Comparison of ENCODE assay signal across 19 cellular contexts in genomic region chr1:5989731-5990271, GRCh38. TPM values are rescaled to one million over a fixed set of nuclear protein-coding genes. Genes with fewer than 3 reads are reported as not detected.
DNase-seq lines count a peak whose midpoint lies in the region; ATAC-seq lines count a peak whose summit lies in the region.
"Had no signal": no experiment of that assay in that cellular context is flagged by ENCODE, and none has a peak within 500 bp of the region (broad histone marks: within the 10 kb centered on the region; RNA-seq: fewer than 3 reads in every experiment).

No MANE protein-coding gene starts in this region.

- no peak for ATAC-seq in stimulated activated effector memory CD8-positive, alpha-beta T cell treated with anti-CD3 and anti-CD28 coated beads, Interleukin-12 subunit alpha, Interleukin-12 subunit beta, amount 100 ng/mL, for 72 hours
- no peak for ATAC-seq in GM19467 (IDR thresholded peaks at IDR 0.05; ENCODE audit: unreplicated experiment)
- ATAC-seq: GM12878 had no signal

- peaks cover 8% of the 10 kb centered on the region for H3K36me3 Mint-ChIP-seq in activated naive CD8-positive, alpha-beta T cell
- peaks cover 3% of the 10 kb centered on the region for H3K36me3 Mint-ChIP-seq in activated naive CD8-positive, alpha-beta T cell treated with anti-CD3 and anti-CD28 coated beads for 36 hours
- H3K36me3 Mint-ChIP-seq in T-helper 1 cell treated with Interleukin-12 subunit alpha and Interleukin-12 subunit beta and Interleukin-4 antibody, amounts not matched to agents 30 μg/mL and 1 μg/mL, for 36 hours (ENCODE audit: low read depth) = peaks cover 4% of the 10 kb centered on the region
- H3K36me3 Mint-ChIP-seq in stimulated activated effector memory CD8-positive, alpha-beta T cell treated with anti-CD3 and anti-CD28 coated beads, Interleukin-12 subunit alpha, Interleukin-12 subunit beta, amount 100 ng/mL, for 72 hours = peaks cover 22% of the 10 kb centered on the region

- no peaks in the 10 kb centered on the region for H3K9me3 Mint-ChIP-seq in activated naive CD8-positive, alpha-beta T cell (ENCODE audit: low read depth)
- no peaks in the 10 kb centered on the region for H3K9me3 Mint-ChIP-seq in activated naive CD8-positive, alpha-beta T cell treated with anti-CD3 and anti-CD28 coated beads for 36 hours
- no peaks in the 10 kb centered on the region for H3K9me3 Mint-ChIP-seq in T-helper 1 cell treated with Interleukin-12 subunit alpha and Interleukin-12 subunit beta and Interleukin-4 antibody, amounts not matched to agents 30 μg/mL and 1 μg/mL, for 36 hours
- H3K9me3 Mint-ChIP-seq in stimulated activated effector memory CD8-positive, alpha-beta T cell treated with anti-CD3 and anti-CD28 coated beads, Interleukin-12 subunit alpha, Interleukin-12 subunit beta, amount 100 ng/mL, for 72 hours = no peaks in the 10 kb centered on the region

- DNase-seq in activated naive CD8-positive, alpha-beta T cell treated with anti-CD3 and anti-CD28 coated beads for 36 hours = no peak
- DNase-seq in left kidney (ENCODE audit: low read depth, low spot score) (peak; percentile 66), NCI-H2107 treated with DMSO at 0.1 percent for 48 hours (lab: John Stamatoyannopoulos, UW; ENCODE audit: unreplicated experiment) (no peak), Ammon's horn (ENCODE audit: low spot score) (no peak)
- no peak for DNase-seq in stimulated activated effector memory CD8-positive, alpha-beta T cell treated with anti-CD3 and anti-CD28 coated beads, Interleukin-12 subunit alpha, Interleukin-12 subunit beta, amount 100 ng/mL, for 72 hours (ENCODE audit: low spot score in 2 of 2)
- DNase-seq: amniotic stem cell; central memory CD4-positive, alpha-beta T cell; foreskin fibroblast; mammary epithelial cell; MM.1S; NCI-H1436 treated with DMSO at 0.1 percent for 48 hours; NCI-H526 treated with DMSO at 0.1 percent for 48 hours; stimulated activated CD4-positive, alpha-beta T cell treated with anti-CD3 and anti-CD28 coated beads, Interleukin-1b, Interleukin-23, amount 100 ng/mL, for 48 hours; stimulated activated naive CD4-positive, alpha-beta T cell; WERI-Rb-1 had no signal

- no peak overlapping the region for H3K27ac Mint-ChIP-seq in activated naive CD8-positive, alpha-beta T cell
- H3K27ac Mint-ChIP-seq in activated naive CD8-positive, alpha-beta T cell treated with anti-CD3 and anti-CD28 coated beads for 36 hours = no peak overlapping the region
- H3K27ac Mint-ChIP-seq in T-helper 1 cell treated with Interleukin-12 subunit alpha and Interleukin-12 subunit beta and Interleukin-4 antibody, amounts not matched to agents 30 μg/mL and 1 μg/mL, for 36 hours = no peak overlapping the region
- H3K27ac Mint-ChIP-seq in stimulated activated effector memory CD8-positive, alpha-beta T cell treated with anti-CD3 and anti-CD28 coated beads, Interleukin-12 subunit alpha, Interleukin-12 subunit beta, amount 100 ng/mL, for 72 hours = no peak overlapping the region

- peaks cover 26% of the 10 kb centered on the region for H3K4me1 Mint-ChIP-seq in activated naive CD8-positive, alpha-beta T cell (ENCODE audit: low read depth)
- peaks cover 18% of the 10 kb centered on the region for H3K4me1 Mint-ChIP-seq in activated naive CD8-positive, alpha-beta T cell treated with anti-CD3 and anti-CD28 coated beads for 36 hours
- peaks cover 17% of the 10 kb centered on the region for H3K4me1 Mint-ChIP-seq in T-helper 1 cell treated with Interleukin-12 subunit alpha and Interleukin-12 subunit beta and Interleukin-4 antibody, amounts not matched to agents 30 μg/mL and 1 μg/mL, for 36 hours (ENCODE audit: low read depth)
- peaks cover 30% of the 10 kb centered on the region for H3K4me1 Mint-ChIP-seq in stimulated activated effector memory CD8-positive, alpha-beta T cell treated with anti-CD3 and anti-CD28 coated beads, Interleukin-12 subunit alpha, Interleukin-12 subunit beta, amount 100 ng/mL, for 72 hours

- no peaks in the 10 kb centered on the region for H3K27me3 Mint-ChIP-seq in activated naive CD8-positive, alpha-beta T cell
- H3K27me3 Mint-ChIP-seq in activated naive CD8-positive, alpha-beta T cell treated with anti-CD3 and anti-CD28 coated beads for 36 hours = no peaks in the 10 kb centered on the region
- no peaks in the 10 kb centered on the region for H3K27me3 Mint-ChIP-seq in T-helper 1 cell treated with Interleukin-12 subunit alpha and Interleukin-12 subunit beta and Interleukin-4 antibody, amounts not matched to agents 30 μg/mL and 1 μg/mL, for 36 hours (ENCODE audit: low read depth)

- peak overlapping the region; percentile 59 for H3K4me3 Mint-ChIP-seq in activated naive CD8-positive, alpha-beta T cell
- no peak overlapping the region for H3K4me3 Mint-ChIP-seq in activated naive CD8-positive, alpha-beta T cell treated with anti-CD3 and anti-CD28 coated beads for 36 hours
- peak overlapping the region; percentile 54 for H3K4me3 Mint-ChIP-seq in T-helper 1 cell treated with Interleukin-12 subunit alpha and Interleukin-12 subunit beta and Interleukin-4 antibody, amounts not matched to agents 30 μg/mL and 1 μg/mL, for 36 hours
- peak overlapping the region; percentile 98 for H3K4me3 Mint-ChIP-seq in stimulated activated effector memory CD8-positive, alpha-beta T cell treated with anti-CD3 and anti-CD28 coated beads, Interleukin-12 subunit alpha, Interleukin-12 subunit beta, amount 100 ng/mL, for 72 hours

RNA-seq across cellular contexts. Expression of gene NPHP4, which starts 2.4 kb away (rescaled TPM):
- total RNA-seq in activated naive CD8-positive, alpha-beta T cell treated with anti-CD3 and anti-CD28 coated beads for 36 hours = 10 to 100 TPM; 11.4 to 12.6 TPM

RNA-seq across cellular contexts. Expression of gene KCNAB2, which starts 55.9 kb away (rescaled TPM):
- 100 to 1,000 TPM; 209 to 218 TPM for total RNA-seq in activated naive CD8-positive, alpha-beta T cell treated with anti-CD3 and anti-CD28 coated beads for 36 hours
